In the genomic region with DNA sequence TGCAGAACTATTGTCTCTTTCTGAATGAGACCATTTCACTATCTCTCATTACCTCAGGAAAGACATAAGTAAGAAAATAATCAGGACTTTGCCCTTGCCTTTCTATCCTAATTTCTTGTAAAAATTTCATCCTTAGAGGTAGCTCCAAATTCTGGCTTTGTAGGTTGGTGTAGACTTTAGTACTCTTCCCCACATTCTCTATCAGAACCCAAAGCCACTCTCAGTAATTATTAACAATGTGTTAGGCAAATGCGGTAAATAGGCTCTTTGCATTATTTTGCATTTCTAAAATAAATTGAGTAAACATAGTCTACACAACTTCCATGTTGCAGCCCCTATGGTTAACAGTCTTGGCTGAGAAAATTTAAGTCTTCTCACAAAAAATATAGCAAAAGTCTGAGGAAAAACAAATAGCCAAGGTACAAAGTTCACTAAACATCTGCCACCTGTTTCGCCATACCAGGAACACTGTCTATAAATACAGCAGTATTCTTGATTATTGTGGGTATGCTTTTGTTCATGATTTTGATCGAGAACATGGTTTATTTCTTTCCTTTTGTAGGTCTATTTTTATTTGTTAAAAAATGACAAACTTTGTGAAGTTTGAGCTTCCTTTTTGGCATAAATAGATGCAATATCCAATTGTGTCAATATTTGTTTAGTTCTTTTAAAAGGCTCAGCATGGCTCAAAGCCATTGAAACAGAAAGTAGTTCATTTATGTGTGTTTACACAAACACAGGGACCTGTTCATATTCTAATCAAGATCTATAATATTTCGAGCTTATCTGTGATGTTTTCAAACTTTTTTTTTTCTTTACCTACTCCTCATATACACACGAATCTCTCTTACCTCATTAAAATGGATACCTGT, we compare ENCODE assay signal across 22 cellular contexts.
DNase-seq lines count a peak whose midpoint lies in the region; ATAC-seq lines count a peak whose summit lies in the region.
"Had no signal": no experiment of that assay in that cellular context is flagged by ENCODE, and none has a peak within 500 bp of the region (broad histone marks: within the 10 kb centered on the region; RNA-seq: fewer than 3 reads in every experiment).

No MANE protein-coding gene starts in this region.

- ATAC-seq in GM18870 (IDR thresholded peaks at IDR 0.05; ENCODE audit: unreplicated experiment) (peak; percentile 36), left lobe of liver (peak; percentile 86), GM21515 (IDR thresholded peaks at IDR 0.05; ENCODE audit: unreplicated experiment) (no peak), GM18907 (IDR thresholded peaks at IDR 0.05; ENCODE audit: unreplicated experiment) (no peak)
- ATAC-seq: activated T-cell treated with anti-CD3 and anti-CD28 coated beads, Interleukin-2, amount 50 U/mL, for 4 hours; natural killer cell treated with Interleukin-12 subunit alpha and Interleukin-12 subunit beta and Interleukin-15 and Interleukin-18, amount 100 ng/mL, for 72 hours; Panc1 had no signal

- DNase-seq in COLO668 (lab: John Stamatoyannopoulos, UW; ENCODE audit: unreplicated experiment) (peak; percentile 46), NCI-H748 treated with DMSO at 0.1 percent for 48 hours (lab: John Stamatoyannopoulos, UW) (peak; percentile 39), left lobe of liver (ENCODE audit: low spot score) (no peak)
- DNase-seq in effector CD4-positive, alpha-beta T cell, result no peak
- no peak for DNase-seq in stimulated activated CD8-positive, alpha-beta memory T cell treated with anti-CD3 and anti-CD28 coated beads, Interleukin-4, amount 100 ng/mL, for 48 hours
- DNase-seq: ACHN; activated CD4-positive, alpha-beta T cell treated with anti-CD3 and anti-CD28 coated beads, Interleukin-2, amount 10 ng/mL, durations not matched to agents 24 days and 14 days; activated T-cell treated with anti-CD3 and anti-CD28 coated beads, Interleukin-2, amount 50 U/mL, for 4 hours; DMS79 treated with DMSO at 0.1 percent for 48 hours; dorsolateral prefrontal cortex; GF-D8; GOT3; HFFc6; NCI-H2107; SIG-M5; stimulated activated CD4-positive, alpha-beta T cell treated with anti-CD3 and anti-CD28 coated beads, Interleukin-1b, Interleukin-23, amount 100 ng/mL, for 48 hours; T1000 had no signal

Comparison
In these comparisons a context has a peak if more than half of its experiments do, and no peak if none do; other contexts are left out.
1. DNase-seq: peak in COLO668 (single experiment) and NCI-H748 treated with DMSO at 0.1 percent for 48 hours (single experiment); none in left lobe of liver (single experiment), effector CD4-positive, alpha-beta T cell (single experiment) and stimulated activated CD8-positive, alpha-beta memory T cell treated with anti-CD3 and anti-CD28 coated beads, Interleukin-4, amount 100 ng/mL, for 48 hours (single experiment).
2. ATAC-seq: peak in GM18870 (single experiment) and left lobe of liver (single experiment); none in GM21515 (single experiment) and GM18907 (single experiment).